ENCODE assay signal across 14 cellular contexts in the genomic region with DNA sequence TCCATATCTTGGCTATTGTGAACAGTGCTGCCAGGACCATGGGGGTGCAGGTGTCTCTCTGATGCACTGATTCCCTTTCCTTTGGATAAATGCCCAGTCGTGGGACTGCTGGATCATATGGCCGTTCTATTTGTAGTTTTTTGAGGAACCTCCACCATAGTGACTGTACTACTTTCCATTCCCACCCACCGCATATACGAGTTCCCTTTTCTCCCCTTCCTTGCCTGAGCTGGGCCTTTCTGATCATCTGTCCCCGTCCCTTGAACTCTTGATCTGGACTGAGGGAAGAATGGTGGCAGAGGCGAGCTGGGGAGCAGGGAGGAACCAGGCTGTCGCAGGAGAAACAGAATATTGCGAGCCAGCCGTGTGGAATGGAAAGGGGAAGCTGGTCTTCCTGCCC. TPM values are rescaled to one million over a fixed set of nuclear protein-coding genes. Genes with fewer than 3 reads are reported as not detected.
DNase-seq lines count a peak whose midpoint lies in the region; ATAC-seq and TF ChIP-seq lines count a peak whose summit lies in the region.
"Had no signal": no experiment of that assay in that cellular context is flagged by ENCODE, and none has a peak within 500 bp of the region (broad histone marks: within the 10 kb centered on the region; RNA-seq: fewer than 3 reads in every experiment).

No MANE protein-coding gene starts in this region.

- no peak overlapping the region for H3K4me3 ChIP-seq in naive thymus-derived CD4-positive, alpha-beta T cell (ENCODE audit: low read length)
- no peak overlapping the region for H3K4me3 ChIP-seq in suprapubic skin

- intact Hi-C loops in naive thymus-derived CD4-positive, alpha-beta T cell (cut with micrococcal nuclease), result no loop called here

- TF ChIP-seq POLR2A in suprapubic skin (IDR thresholded peaks at IDR 0.05), result no peak

- H3K9me3 ChIP-seq in naive thymus-derived CD4-positive, alpha-beta T cell (ENCODE audit: control insufficient read depth in 2 of 3, low read length in 3 of 3), result no peaks in the 10 kb centered on the region
- H3K9me3 ChIP-seq in suprapubic skin, result no peaks in the 10 kb centered on the region

- H3K4me1 Mint-ChIP-seq in naive thymus-derived CD4-positive, alpha-beta T cell, result peaks cover 0 to 11% (median under 1%) of the 10 kb centered on the region in 7 donors

- TF ChIP-seq EP300 in suprapubic skin (IDR thresholded peaks at IDR 0.05), result no peak

- CTCF ChIA-PET in naive thymus-derived CD4-positive, alpha-beta T cell (lab: Charles Lee), result no interaction called here

- no peak for TF ChIP-seq CTCF in suprapubic skin (IDR thresholded peaks at IDR 0.05)

- 80% methylated on average over 9 of the region's 9 CpGs for WGBS in suprapubic skin

- DNase-seq in Ammon's horn (ENCODE audit: low spot score) (peak; percentile 69), NOMO-1 treated with dmso at 0.1 percent for 144 hours (lab: John Stamatoyannopoulos, UW; ENCODE audit: unreplicated experiment) (peak; percentile 57), AG08395 (ENCODE audit: low spot score) (no peak), NCI-H345 (lab: John Stamatoyannopoulos, UW) (no peak), suprapubic skin (ENCODE audit: low spot score in 2 of 2) (no peak), foreskin melanocyte (no peak)
- DNase-seq in naive thymus-derived CD4-positive, alpha-beta T cell, result no peak
- DNase-seq: activated CD4-positive, alpha-beta T cell treated with anti-CD3 and anti-CD28 coated beads, Interleukin-2, amount 50 U/mL, for 4 hours; Calu3; naive B cell; stimulated activated CD4-positive, alpha-beta T cell treated with anti-CD3 and anti-CD28 coated beads, Interleukin-4, amount 100 ng/mL, for 4 hours; stimulated activated naive CD8-positive, alpha-beta T cell treated with anti-CD3 and anti-CD28 coated beads, Interleukin-15, Interleukin-2, amounts not matched to agents 100 U/mL and 50 U/mL, for 24 hours had no signal

- no peak overlapping the region for H3K4me3 Mint-ChIP-seq in naive thymus-derived CD4-positive, alpha-beta T cell
- H3K4me3 Mint-ChIP-seq: naive B cell; T-helper 1 cell treated with Interleukin-12 subunit alpha and Interleukin-12 subunit beta and Interleukin-4 antibody, amounts not matched to agents 30 μg/mL and 1 μg/mL, for 36 hours had no signal

- H3K36me3 Mint-ChIP-seq in naive thymus-derived CD4-positive, alpha-beta T cell, result peaks cover 0 to 3% (median 0%) of the 10 kb centered on the region in 5 donors
- H3K36me3 Mint-ChIP-seq: naive B cell had no signal

- H3K27me3 ChIP-seq in naive thymus-derived CD4-positive, alpha-beta T cell (ENCODE audit: control insufficient read depth in 2 of 2, insufficient read depth in 2 of 2, low read length in 2 of 2), result no peaks in the 10 kb centered on the region
- H3K27me3 ChIP-seq in suprapubic skin, result no peaks in the 10 kb centered on the region

- ATAC-seq in naive thymus-derived CD4-positive, alpha-beta T cell, result peak; percentile 82
- ATAC-seq: stimulated activated naive CD8-positive, alpha-beta T cell treated with anti-CD3 and anti-CD28 coated beads, Interleukin-15, Interleukin-2, amounts not matched to agents 100 U/mL and 50 U/mL, for 24 hours had no signal

- H3K27me3 Mint-ChIP-seq in naive thymus-derived CD4-positive, alpha-beta T cell, result peaks cover 0 to 2% (median 0%) of the 10 kb centered on the region in 5 donors

- H3K27ac ChIP-seq in cingulate gyrus (ENCODE audit: low read depth, low read length) (peak overlapping the region; percentile 23), suprapubic skin (no peak overlapping the region)
- H3K27ac ChIP-seq in naive thymus-derived CD4-positive, alpha-beta T cell (ENCODE audit: low read depth, low read length), result no peak overlapping the region

- H3K9me3 Mint-ChIP-seq in naive thymus-derived CD4-positive, alpha-beta T cell, result no peaks in the 10 kb centered on the region
- H3K9me3 Mint-ChIP-seq: T-helper 1 cell treated with Interleukin-12 subunit alpha and Interleukin-12 subunit beta and Interleukin-4 antibody, amounts not matched to agents 30 μg/mL and 1 μg/mL, for 36 hours had no signal

- no peak overlapping the region for H3K27ac Mint-ChIP-seq in naive thymus-derived CD4-positive, alpha-beta T cell
- H3K27ac Mint-ChIP-seq: T-helper 1 cell treated with Interleukin-12 subunit alpha and Interleukin-12 subunit beta and Interleukin-4 antibody, amounts not matched to agents 30 μg/mL and 1 μg/mL, for 36 hours had no signal

- POLR2A ChIA-PET in naive thymus-derived CD4-positive, alpha-beta T cell (lab: Charles Lee), result no interaction called here

- no peaks in the 10 kb centered on the region for H3K4me1 ChIP-seq in naive thymus-derived CD4-positive, alpha-beta T cell (ENCODE audit: control insufficient read depth in 2 of 2, insufficient read depth in 2 of 2, low read length in 2 of 2)
- H3K4me1 ChIP-seq in suprapubic skin, result peaks cover 33% of the 10 kb centered on the region

- H3K36me3 ChIP-seq in naive thymus-derived CD4-positive, alpha-beta T cell (ENCODE audit: control insufficient read depth in 2 of 3, insufficient read depth in 3 of 3, low read length in 3 of 3), result no peaks in the 10 kb centered on the region
- no peaks in the 10 kb centered on the region for H3K36me3 ChIP-seq in suprapubic skin

RNA-seq across cellular contexts. Expression of a gene that starts 7.9 kb away (rescaled TPM):
- total RNA-seq in naive thymus-derived CD4-positive, alpha-beta T cell, result 10 to 100 TPM in 1 of 5 experiments, 1 to 10 TPM in 1, under 1 TPM in 2, not detected in 1; 0.19 to 14.1 (median 1.8) TPM
- not detected for polyA plus RNA-seq in naive thymus-derived CD4-positive, alpha-beta T cell
- total RNA-seq in suprapubic skin, result 10 to 100 TPM in 1 of 4 donors, 1 to 10 TPM in 3; 2.4 to 11.1 (median 3.5) TPM

RNA-seq across cellular contexts. Expression of a gene that starts 14.3 kb away (rescaled TPM):
- total RNA-seq in naive thymus-derived CD4-positive, alpha-beta T cell, result 10 to 100 TPM in 1 of 5 experiments, 1 to 10 TPM in 4; 1.2 to 46.1 (median 5.8) TPM
- polyA plus RNA-seq in naive thymus-derived CD4-positive, alpha-beta T cell, result under 1 TPM; 0.23 to 0.31 TPM
- 100 to 1,000 TPM in 1 of 4 donors, 10 to 100 TPM in 3; 48.4 to 114 (median 76.0) TPM for total RNA-seq in suprapubic skin

Comparison
In these comparisons a context has a peak if more than half of its experiments do, and no peak if none do; other contexts are left out.
1. DNase-seq: peak in Ammon's horn (single experiment) and NOMO-1 treated with dmso at 0.1 percent for 144 hours (single experiment); none in naive thymus-derived CD4-positive, alpha-beta T cell (0 of 9), AG08395 (single experiment), NCI-H345 (single experiment), suprapubic skin (0 of 2) and foreskin melanocyte (single experiment).